ENCODE assay signal across 1 cellular context in the genomic region with DNA sequence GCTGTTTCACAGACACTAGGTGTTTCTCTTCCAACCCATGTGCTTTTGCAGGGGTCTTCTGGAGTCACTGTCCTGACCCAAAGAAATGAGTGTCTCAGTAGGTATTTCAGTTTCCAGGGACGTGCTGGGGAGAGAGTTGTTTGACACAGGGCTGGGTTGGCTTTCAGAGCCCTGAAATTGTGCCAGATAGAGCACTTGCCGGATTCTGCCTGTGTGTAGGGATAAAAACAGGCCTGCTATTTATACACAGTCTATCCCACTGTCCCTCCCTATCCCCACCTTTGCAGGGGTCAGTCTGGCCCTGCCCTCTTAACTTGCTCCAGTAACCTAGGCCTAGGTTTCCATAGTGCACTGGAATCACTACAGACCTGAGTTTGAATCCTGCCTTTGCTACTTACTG.
TF ChIP-seq lines count a peak whose summit lies in the region.

No MANE protein-coding gene starts in this region.

TF ChIP-seq in HCT116, 20 proteins besides CTCF, POLR2A, EP300 and RAD21:
- TF ChIP-seq, protein P1, sequence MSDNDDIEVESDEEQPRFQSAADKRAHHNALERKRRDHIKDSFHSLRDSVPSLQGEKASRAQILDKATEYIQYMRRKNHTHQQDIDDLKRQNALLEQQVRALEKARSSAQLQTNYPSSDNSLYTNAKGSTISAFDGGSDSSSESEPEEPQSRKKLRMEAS (IDR thresholded peaks at IDR 0.05), result no peak
- TF ChIP-seq EZH2 (IDR thresholded peaks at IDR 0.05), result no peak
- TF ChIP-seq SP1 (IDR thresholded peaks at IDR 0.05; ENCODE audit: low read depth), result no peak
- TF ChIP-seq ELF1 (IDR thresholded peaks at IDR 0.05; ENCODE audit: borderline replicate concordance, low read depth), result no peak
- TF ChIP-seq EZH2phosphoT487 (IDR thresholded peaks at IDR 0.05; ENCODE audit: borderline replicate concordance), result no peak
- no peak for TF ChIP-seq SRF (IDR thresholded peaks at IDR 0.05; ENCODE audit: low read depth)
- no peak for TF ChIP-seq YY1 (IDR thresholded peaks at IDR 0.05; ENCODE audit: extremely low read depth, insufficient replicate concordance, low read depth, low read length)
- TF ChIP-seq CEBPB (IDR thresholded peaks at IDR 0.05; ENCODE audit: low read depth), result no peak
- TF ChIP-seq EGR1 (IDR thresholded peaks at IDR 0.05; ENCODE audit: low read depth), result no peak
- TF ChIP-seq, protein P2, sequence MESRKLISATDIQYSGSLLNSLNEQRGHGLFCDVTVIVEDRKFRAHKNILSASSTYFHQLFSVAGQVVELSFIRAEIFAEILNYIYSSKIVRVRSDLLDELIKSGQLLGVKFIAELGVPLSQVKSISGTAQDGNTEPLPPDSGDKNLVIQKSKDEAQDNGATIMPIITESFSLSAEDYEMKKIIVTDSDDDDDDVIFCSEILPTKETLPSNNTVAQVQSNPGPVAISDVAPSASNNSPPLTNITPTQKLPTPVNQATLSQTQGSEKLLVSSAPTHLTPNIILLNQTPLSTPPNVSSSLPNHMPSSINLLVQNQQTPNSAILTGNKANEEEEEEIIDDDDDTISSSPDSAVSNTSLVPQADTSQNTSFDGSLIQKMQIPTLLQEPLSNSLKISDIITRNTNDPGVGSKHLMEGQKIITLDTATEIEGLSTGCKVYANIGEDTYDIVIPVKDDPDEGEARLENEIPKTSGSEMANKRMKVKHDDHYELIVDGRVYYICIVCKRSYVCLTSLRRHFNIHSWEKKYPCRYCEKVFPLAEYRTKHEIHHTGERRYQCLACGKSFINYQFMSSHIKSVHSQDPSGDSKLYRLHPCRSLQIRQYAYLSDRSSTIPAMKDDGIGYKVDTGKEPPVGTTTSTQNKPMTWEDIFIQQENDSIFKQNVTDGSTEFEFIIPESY (IDR thresholded peaks at IDR 0.05; ENCODE audit: extremely low read depth, insufficient replicate concordance, low read length), result no peak
- no peak for TF ChIP-seq POLR2AphosphoS5 (IDR thresholded peaks at IDR 0.05; ENCODE audit: low read depth, low read length)
